Comparison of ENCODE assay signal across 9 cellular contexts in the genomic region with DNA sequence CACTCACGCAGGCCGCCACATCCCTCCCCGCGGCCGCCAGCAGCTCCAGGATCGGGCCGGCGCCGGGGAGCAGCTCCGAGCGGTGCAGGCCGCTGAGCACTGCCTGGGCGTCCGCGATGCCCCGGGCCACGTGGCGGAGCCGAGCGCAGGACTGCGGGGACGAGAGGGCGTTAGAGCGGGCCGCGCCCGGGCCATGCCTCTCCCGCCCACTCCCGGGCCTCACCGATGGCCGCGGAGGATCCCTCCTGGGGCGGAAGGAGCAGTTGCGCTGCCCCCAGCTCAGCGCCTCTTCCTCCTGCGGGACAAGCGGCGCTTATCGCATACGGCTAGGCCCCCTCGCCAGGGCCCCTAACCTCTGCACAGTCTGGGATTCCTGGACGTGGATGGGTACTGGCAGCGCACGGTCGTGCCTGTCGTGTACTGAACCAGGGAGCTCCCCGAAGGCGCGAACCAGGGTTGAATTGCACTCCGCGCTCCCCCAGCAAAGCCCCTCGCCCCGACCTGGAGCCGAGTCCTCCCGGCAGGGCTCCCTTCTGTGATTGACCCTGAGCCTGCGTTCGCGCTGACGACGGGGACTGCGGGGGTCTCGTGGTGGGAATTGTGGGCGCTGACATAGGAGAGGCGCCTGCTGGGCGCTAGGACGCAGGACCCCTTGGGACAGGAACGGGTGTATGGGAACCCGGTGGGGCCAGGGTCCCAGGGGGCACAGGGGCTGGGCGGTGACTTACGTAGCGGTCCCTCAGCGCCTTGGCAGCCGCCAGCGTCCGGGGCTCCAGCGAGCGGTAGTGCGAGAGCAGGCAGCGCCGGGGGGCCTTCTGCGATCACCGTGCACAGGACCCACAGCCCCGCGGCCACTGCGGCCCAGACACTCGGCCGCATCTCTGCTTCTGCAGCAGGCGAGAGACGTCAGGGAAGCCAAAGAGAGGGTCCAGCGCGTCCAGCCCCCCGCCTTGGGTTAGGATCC. TPM values are rescaled to one million over a fixed set of nuclear protein-coding genes. Genes with fewer than 3 reads are reported as not detected.
DNase-seq lines count a peak whose midpoint lies in the region; ATAC-seq and TF ChIP-seq lines count a peak whose summit lies in the region.
"Had no signal": no experiment of that assay in that cellular context is flagged by ENCODE, and none has a peak within 500 bp of the region (broad histone marks: within the 10 kb centered on the region; RNA-seq: fewer than 3 reads in every experiment).

No MANE protein-coding gene starts in this region.

- WGBS in GM23248 (ENCODE audit: low coverage in 1 of 2, low lambda C conversion rate in 2 of 2, missing lambda C conversion rate in 2 of 2), 2 experiments, result 9 to 10% methylated on average over 77 to 91 of the region's 92 CpGs

- H3K9me3 ChIP-seq in GM23248 (ENCODE audit: low read depth), result no peaks in the 10 kb centered on the region
- no peaks in the 10 kb centered on the region for H3K9me3 ChIP-seq in osteoblast (ENCODE audit: low read depth, low read length)

- no peak overlapping the region for H3K27ac ChIP-seq in GM23248
- no peak overlapping the region for H3K27ac ChIP-seq in osteoblast (ENCODE audit: low read depth, low read length)

- in situ Hi-C loops in GM23248 (cut with MboI), result no loop called here

- H3K36me3 Mint-ChIP-seq in activated T-cell treated with anti-CD3 and anti-CD28 coated beads, Interleukin-2, amount 50 U/mL, for 24 hours (ENCODE audit: low read depth), result no peaks in the 10 kb centered on the region

- H3K4me1 ChIP-seq in GM23248 (ENCODE audit: insufficient read depth) (no peaks in the 10 kb centered on the region), osteoblast (ENCODE audit: insufficient read depth, low read length) (no peaks in the 10 kb centered on the region)

- H3K36me3 ChIP-seq in GM23248 (ENCODE audit: low read depth) (no peaks in the 10 kb centered on the region), osteoblast (ENCODE audit: insufficient read depth, low read length) (no peaks in the 10 kb centered on the region)

- H3K4me3 Mint-ChIP-seq in activated T-cell treated with anti-CD3 and anti-CD28 coated beads, Interleukin-2, amount 50 U/mL, for 24 hours, result no peak overlapping the region

- TF ChIP-seq CTCF in osteoblast (IDR thresholded peaks at IDR 0.05; ENCODE audit: extremely low read depth, low read depth, low read length), result no peak

- H3K27ac Mint-ChIP-seq in activated T-cell treated with anti-CD3 and anti-CD28 coated beads, Interleukin-2, amount 50 U/mL, for 24 hours, result no peak overlapping the region

- H3K4me1 Mint-ChIP-seq in activated T-cell treated with anti-CD3 and anti-CD28 coated beads, Interleukin-2, amount 50 U/mL, for 24 hours (ENCODE audit: low read depth), result peaks cover 4% of the 10 kb centered on the region

- H3K9me2 ChIP-seq in GM23248 (ENCODE audit: insufficient read depth), result no peaks in the 10 kb centered on the region

- ATAC-seq in left cardiac atrium, result peak; percentile 41 to 75
- no peak for ATAC-seq in GM21529 (IDR thresholded peaks at IDR 0.05; ENCODE audit: unreplicated experiment)

- H3K4me3 ChIP-seq in GM23248 (no peak overlapping the region; the same call in 1 of the 2 replicates), osteoblast (ENCODE audit: insufficient read depth, low read length) (no peak overlapping the region)

- H3K9ac ChIP-seq in GM23248, result no peak overlapping the region

- H3K27me3 Mint-ChIP-seq in activated T-cell treated with anti-CD3 and anti-CD28 coated beads, Interleukin-2, amount 50 U/mL, for 24 hours, result peaks cover 21% of the 10 kb centered on the region

- H4K20me1 ChIP-seq in GM23248 (ENCODE audit: insufficient read depth) (no peaks in the 10 kb centered on the region), osteoblast (ENCODE audit: insufficient read depth, low read length) (no peaks in the 10 kb centered on the region)

- peak overlapping the region; percentile 66 for H2AFZ ChIP-seq in GM23248
- no peak overlapping the region for H2AFZ ChIP-seq in osteoblast (ENCODE audit: low read length)

- H3K27me3 ChIP-seq in GM23248 (replicated peaks; ENCODE audit: insufficient read depth), result peaks cover 53% of the 10 kb centered on the region
- H3K27me3 ChIP-seq in osteoblast (ENCODE audit: insufficient read depth, low read length), result peaks cover 36% of the 10 kb centered on the region

- H3F3A ChIP-seq in GM23248 (ENCODE audit: insufficient read depth), result no peaks in the 10 kb centered on the region

- DNase-seq in GM23248 (peak; percentile 53), left cardiac atrium (no peak), osteoblast (ENCODE audit: insufficient read length, low spot score, missing footprints) (peak; percentile 68), NCI-H2081 (lab: John Stamatoyannopoulos, UW) (no peak), hepatic stellate cell (ENCODE audit: low spot score) (no peak), GM19240 (ENCODE audit: insufficient read length, low spot score) (no peak)
- peak; percentile 48 for DNase-seq in activated T-cell treated with anti-CD3 and anti-CD28 coated beads, Interleukin-2, amount 50 U/mL, for 24 hours
- DNase-seq: NCI-H2081 treated with DMSO at 0.1 percent for 48 hours had no signal

- H3K79me2 ChIP-seq in GM23248 (ENCODE audit: insufficient read depth), result no peaks in the 10 kb centered on the region
- no peaks in the 10 kb centered on the region for H3K79me2 ChIP-seq in osteoblast (ENCODE audit: insufficient read depth, low read length)

- intact Hi-C loops in left cardiac atrium (cut with DNase I), result no loop called here

- H3K4me2 ChIP-seq in GM23248 (ENCODE audit: unreplicated experiment) (no peak overlapping the region), osteoblast (ENCODE audit: insufficient read depth, low read length) (no peak overlapping the region)

- no peaks in the 10 kb centered on the region for H3K9me3 Mint-ChIP-seq in activated T-cell treated with anti-CD3 and anti-CD28 coated beads, Interleukin-2, amount 50 U/mL, for 24 hours

RNA-seq across cellular contexts. Expression of a gene that starts 0.7 kb away (rescaled TPM):
- total RNA-seq in GM23248 (2014; rRNA removed; shearing (Covaris generic)), result not detected in 2 replicates
- polyA plus RNA-seq in GM23248 (2016; fragmentation: Nextera tagmentation; extraction: Ambion mirVana), result not detected in 2 replicates
- not detected for total RNA-seq in left cardiac atrium
- not detected in 2 replicates for total RNA-seq in osteoblast

RNA-seq across cellular contexts. Expression of a gene that starts 3.2 kb away (rescaled TPM):
- total RNA-seq in GM23248 (2014; rRNA removed; shearing (Covaris generic)), result not detected in 2 replicates
- not detected in 2 replicates for polyA plus RNA-seq in GM23248 (2016; fragmentation: Nextera tagmentation; extraction: Ambion mirVana)
- total RNA-seq in left cardiac atrium (not detected), osteoblast (not detected in 2 replicates)

RNA-seq across cellular contexts. Expression of a gene that starts 20.2 kb away (rescaled TPM):
- total RNA-seq in GM23248 (2014; rRNA removed; shearing (Covaris generic)), result not detected in 2 replicates
- not detected in 2 replicates for polyA plus RNA-seq in GM23248 (2016; fragmentation: Nextera tagmentation; extraction: Ambion mirVana)
- total RNA-seq in left cardiac atrium (not detected), osteoblast (not detected in 2 replicates)

RNA-seq across cellular contexts. Expression of a gene that starts 43.9 kb away (rescaled TPM):
- not detected in 2 replicates for total RNA-seq in GM23248 (2014; rRNA removed; shearing (Covaris generic))
- polyA plus RNA-seq in GM23248 (2016; fragmentation: Nextera tagmentation; extraction: Ambion mirVana), result not detected in 2 replicates
- total RNA-seq in left cardiac atrium, result not detected
- not detected in 2 replicates for total RNA-seq in osteoblast

RNA-seq across cellular contexts. Expression of a gene that starts 48.2 kb away (rescaled TPM):
- total RNA-seq in GM23248 (2014; rRNA removed; shearing (Covaris generic)), result not detected in 2 replicates
- not detected in 2 replicates for polyA plus RNA-seq in GM23248 (2016; fragmentation: Nextera tagmentation; extraction: Ambion mirVana)
- total RNA-seq in left cardiac atrium, result not detected
- total RNA-seq in osteoblast, result not detected in 2 replicates

Comparison
In these comparisons a context has a peak if more than half of its experiments do, and no peak if none do; other contexts are left out.
1. DNase-seq: peak in GM23248 (single experiment), activated T-cell treated with anti-CD3 and anti-CD28 coated beads, Interleukin-2, amount 50 U/mL, for 24 hours (single experiment) and osteoblast (single experiment); none in left cardiac atrium (single experiment), NCI-H2081 (0 of 2), hepatic stellate cell (single experiment) and GM19240 (single experiment).